Comparison of ENCODE assay signal across 8 cellular contexts in genomic region chr6:57221191-57221935, GRCh38. TPM values are rescaled to one million over a fixed set of nuclear protein-coding genes. Genes with fewer than 3 reads are reported as not detected.
DNase-seq lines count a peak whose midpoint lies in the region; ATAC-seq and TF ChIP-seq lines count a peak whose summit lies in the region.

No MANE protein-coding gene starts in this region.

- peak overlapping the region; percentile 90 for H3K27ac Mint-ChIP-seq in nephron progenitor cell

- no peaks in the 10 kb centered on the region for H3F3A ChIP-seq in OCI-LY1 (ENCODE audit: insufficient read depth, low read length)

- peaks cover 12% of the 10 kb centered on the region for H3K4me1 ChIP-seq in OCI-LY1 (ENCODE audit: insufficient read depth, low read length, severe bottlenecking)

- peak overlapping the region; percentile 73 for H3K9ac ChIP-seq in OCI-LY1 (ENCODE audit: low read length)

- peak overlapping the region; percentile 71 for H3K4me2 ChIP-seq in OCI-LY1 (ENCODE audit: low read length)

- no peak overlapping the region for H2AFZ ChIP-seq in OCI-LY1 (ENCODE audit: low read length)

- no peaks in the 10 kb centered on the region; the same call in 1 of the 2 replicates for H3K36me3 ChIP-seq in OCI-LY1 (ENCODE audit: insufficient read depth, low read length)

- H3K9me2 ChIP-seq in OCI-LY1 (ENCODE audit: low read depth, low read length): no peaks in the 10 kb centered on the region

- peaks cover 3% of the 10 kb centered on the region; the same call in 1 of the 2 replicates for H3K9me3 ChIP-seq in OCI-LY1 (ENCODE audit: low read length)

- peaks cover 42% of the 10 kb centered on the region for H3K9me3 Mint-ChIP-seq in nephron progenitor cell

- H3K4me1 Mint-ChIP-seq in nephron progenitor cell: peaks cover 40% of the 10 kb centered on the region

- peaks cover 9% of the 10 kb centered on the region; the same call in 1 of the 2 replicates for H3K27me3 ChIP-seq in OCI-LY1 (ENCODE audit: insufficient read depth, low read length)

- TF ChIP-seq CTCF in OCI-LY1 (IDR thresholded peaks at IDR 0.05; ENCODE audit: low read length): no peak
- TF ChIP-seq CTCF in fibroblast of villous mesenchyme (IDR thresholded peaks at IDR 0.05; ENCODE audit: insufficient read depth, low read depth, low read length): peak; percentile 43
- TF ChIP-seq CTCF in nephron progenitor cell (IDR thresholded peaks at IDR 0.05): peak; percentile 21

- peak overlapping the region; percentile 78 for H3K4me3 ChIP-seq in OCI-LY1 (ENCODE audit: low read depth, low read length, poor library complexity, severe bottlenecking)
- peak overlapping the region; percentile 94 for H3K4me3 ChIP-seq in fibroblast of villous mesenchyme (ENCODE audit: low read depth, low read length)

- H4K20me1 ChIP-seq in OCI-LY1 (ENCODE audit: insufficient read depth, low read length): no peaks in the 10 kb centered on the region

- peak overlapping the region; percentile 92 for H3K4me3 Mint-ChIP-seq in nephron progenitor cell

- no peaks in the 10 kb centered on the region for H3K27me3 Mint-ChIP-seq in nephron progenitor cell (ENCODE audit: low read depth, poor library complexity)

- H3K27ac ChIP-seq in OCI-LY1 (ENCODE audit: low read depth, low read length, poor library complexity, severe bottlenecking) (no peak overlapping the region), substantia nigra (ENCODE audit: low read depth, low read length, poor library complexity, severe bottlenecking) (peak overlapping the region; percentile 70)

- peak; percentile 60 for ATAC-seq in GM19395 (IDR thresholded peaks at IDR 0.05; ENCODE audit: unreplicated experiment)
- ATAC-seq in HG03460 (IDR thresholded peaks at IDR 0.05; ENCODE audit: unreplicated experiment): peak; percentile 52

- no peaks in the 10 kb centered on the region for H3K79me2 ChIP-seq in OCI-LY1 (ENCODE audit: insufficient read depth, low read length)

- DNase-seq in COR-L47 (lab: John Stamatoyannopoulos, UW) (peak; percentile 62), fibroblast of villous mesenchyme (ENCODE audit: low read depth) (peak; percentile 76), nephron progenitor cell (peak; percentile 77), substantia nigra (lab: John Stamatoyannopoulos, UW) (peak in 37 of 49 donors; percentile 7 to 76 (median 38))
- DNase-seq in activated T-helper 1 cell treated with anti-CD3 and anti-CD28 coated beads, Interleukin-2, amount 50 U/mL, for 16 hours (ENCODE audit: low read depth in 1 of 2, low spot score in 1 of 2): peak; percentile 8 to 30

- H3K36me3 Mint-ChIP-seq in nephron progenitor cell (ENCODE audit: low read depth): peaks cover 46% of the 10 kb centered on the region

RNA-seq across cellular contexts. Expression of gene RAB23, which starts 0.7 kb away (rescaled TPM):
- 58.7 and 63.5 TPM in 2 replicates for total RNA-seq in fibroblast of villous mesenchyme

RNA-seq across cellular contexts. Expression of gene BAG2, which starts 49.2 kb away (rescaled TPM):
- total RNA-seq in fibroblast of villous mesenchyme: 17.7 and 32.8 TPM in 2 replicates

Comparison
In these comparisons a context has a peak if more than half of its experiments do, and no peak if none do; other contexts are left out.
1. DNase-seq: peak in every context shown above with its lines; median percentile 77 in nephron progenitor cell; 76 in fibroblast of villous mesenchyme; 62 in COR-L47; 38 in substantia nigra; 19 in activated T-helper 1 cell treated with anti-CD3 and anti-CD28 coated beads, Interleukin-2, amount 50 U/mL, for 16 hours.